Comparison of ENCODE assay signal across 8 cellular contexts in the genomic region with DNA sequence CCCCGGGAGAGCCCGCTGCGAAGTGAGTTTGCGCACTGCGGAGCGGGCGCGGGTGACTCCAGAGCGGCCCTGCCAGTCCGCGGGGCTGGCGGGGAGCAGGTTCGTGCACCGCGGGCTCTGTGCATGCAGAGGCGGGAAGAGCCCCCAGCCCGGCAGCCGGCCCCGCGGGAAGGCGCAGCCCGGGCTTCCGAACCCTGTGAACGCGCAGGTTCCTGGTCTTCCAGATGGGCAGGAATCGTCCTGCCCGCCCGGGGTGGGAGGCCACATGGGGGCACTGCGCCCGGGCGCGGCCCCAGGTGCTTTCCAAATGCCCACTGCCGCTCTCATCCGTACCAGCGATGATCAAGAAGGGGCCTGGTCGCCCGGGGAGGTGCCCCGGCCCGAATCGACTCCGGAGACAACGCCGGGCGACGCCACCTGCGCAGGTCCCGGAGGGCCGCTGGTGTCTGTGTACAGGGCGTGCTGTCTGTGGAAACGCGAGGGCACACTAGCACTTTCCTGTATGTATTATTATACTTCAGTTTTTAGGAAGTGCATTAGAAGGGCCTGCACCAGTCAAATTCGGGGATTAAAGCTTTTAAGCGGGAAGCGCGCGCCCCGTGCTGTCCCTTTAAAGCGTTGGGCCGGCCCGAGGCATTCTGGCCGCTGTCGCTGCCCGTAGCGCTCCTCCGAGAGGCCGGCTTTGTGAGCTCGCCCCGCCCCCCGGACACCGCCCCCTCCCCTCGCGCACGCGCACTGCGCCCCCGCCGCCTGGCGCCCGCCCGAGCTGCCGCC. TPM values are rescaled to one million over a fixed set of nuclear protein-coding genes. Genes with fewer than 3 reads are reported as not detected.
DNase-seq lines count a peak whose midpoint lies in the region; ATAC-seq and TF ChIP-seq lines count a peak whose summit lies in the region.

A gene (plus strand): TSS at position 740 of the 774 bp plus-strand sequence. CDS start 3,796 bp downstream, outside the sequence.

- peak; percentile 71 for ATAC-seq in HCT116

- H3K4me1 ChIP-seq in HCT116 (ENCODE audit: control insufficient read depth in 1 of 2, insufficient read depth in 2 of 2, low read length in 2 of 2) (peaks cover 14 to 27% of the 10 kb centered on the region in 2 experiments; a peak in 3 of 4 replicates), osteoblast (ENCODE audit: insufficient read depth, low read length) (peaks cover 27% of the 10 kb centered on the region)

- H3K9ac ChIP-seq in HCT116 (ENCODE audit: low read length) (peak within 1 kb of the TSS; percentile 98), SU-DHL-6 (ENCODE audit: low read length) (peak within 1 kb of the TSS; percentile 100)

- BruUV-seq in HCT116 (replicated peaks; lab: Mats Ljungman, UMichigan) = TSS peak; percentile 77

- DNase-seq in GDM1 (lab: John Stamatoyannopoulos, UW) = peak; percentile 82
- DNase-seq in HCT116 (ENCODE audit: low read depth, low spot score) = peak; percentile 77
- peak; percentile 92 for DNase-seq in NB4 (ENCODE audit: low read depth)
- peak; percentile 90 for DNase-seq in activated naive CD8-positive, alpha-beta T cell treated with anti-CD3 and anti-CD28 coated beads for 36 hours
- peak; percentile 96 for DNase-seq in glutamatergic neuron
- peak; percentile 100 for DNase-seq in osteoblast (ENCODE audit: insufficient read length, low spot score, missing footprints)

- H3K9me3 Mint-ChIP-seq in activated naive CD8-positive, alpha-beta T cell treated with anti-CD3 and anti-CD28 coated beads for 36 hours = no peaks in the 10 kb centered on the region
- H3K9me3 Mint-ChIP-seq in glutamatergic neuron (ENCODE audit: unreplicated experiment) = peaks cover 7% of the 10 kb centered on the region

- H3K9me2 ChIP-seq in HCT116 (ENCODE audit: insufficient read depth) (no peaks in the 10 kb centered on the region), SU-DHL-6 (replicated peaks; ENCODE audit: insufficient read depth, low read length) (no peaks in the 10 kb centered on the region)

- POLR2A ChIA-PET in HCT116 (lab: Charles Lee) = interaction anchor here (0.6 kb wide), 1 partner anchor 12 kb away, joined by 3 read pairs; no protein-coding TSS in a partner anchor

- peaks cover 3% of the 10 kb centered on the region; the same call in 1 of the 2 replicates for H3F3A ChIP-seq in SU-DHL-6 (ENCODE audit: insufficient read depth)

- peak within 1 kb of the TSS; percentile 91 for H3K27ac Mint-ChIP-seq in activated naive CD8-positive, alpha-beta T cell treated with anti-CD3 and anti-CD28 coated beads for 36 hours
- peak within 1 kb of the TSS; percentile 76 for H3K27ac Mint-ChIP-seq in glutamatergic neuron (ENCODE audit: unreplicated experiment)

- peaks cover 27% of the 10 kb centered on the region for H3K36me3 Mint-ChIP-seq in activated naive CD8-positive, alpha-beta T cell treated with anti-CD3 and anti-CD28 coated beads for 36 hours
- H3K36me3 Mint-ChIP-seq in glutamatergic neuron (ENCODE audit: unreplicated experiment) = no peaks in the 10 kb centered on the region

- H3K79me2 ChIP-seq in HCT116 (ENCODE audit: insufficient read depth, low read length) (peaks cover 44% of the 10 kb centered on the region), SU-DHL-6 (ENCODE audit: insufficient read depth, low read length) (peaks cover 42% of the 10 kb centered on the region), osteoblast (ENCODE audit: insufficient read depth, low read length) (peaks cover 47% of the 10 kb centered on the region)

- peaks cover 7% of the 10 kb centered on the region; the same call in 1 of the 2 replicates for H4K20me1 ChIP-seq in HCT116 (ENCODE audit: insufficient read depth)
- peaks cover 4% of the 10 kb centered on the region; the same call in 1 of the 2 replicates for H4K20me1 ChIP-seq in SU-DHL-6 (ENCODE audit: low read depth, low read length)
- peaks cover 32% of the 10 kb centered on the region for H4K20me1 ChIP-seq in osteoblast (ENCODE audit: insufficient read depth, low read length)

- H2AFZ ChIP-seq in HCT116 (ENCODE audit: low read depth, low read length, poor library complexity, severe bottlenecking) (peak within 1 kb of the TSS; percentile 78), SU-DHL-6 (ENCODE audit: low read depth, low read length, severe bottlenecking) (peak within 1 kb of the TSS; percentile 93), osteoblast (ENCODE audit: low read length) (peak within 1 kb of the TSS; percentile 98)

- intact Hi-C loops in HCT116 (cut with micrococcal nuclease) = no loop called here

- no peak for TF ChIP-seq POLR2A in HCT116 (IDR thresholded peaks at IDR 0.05; ENCODE audit: borderline replicate concordance, extremely low read depth, insufficient read depth, insufficient read length)
- TF ChIP-seq POLR2A in NB4 (IDR thresholded peaks at IDR 0.05; ENCODE audit: extremely low read depth, insufficient read length) = peak; percentile 56

- no peak for TF ChIP-seq RAD21 in HCT116 (IDR thresholded peaks at IDR 0.05; ENCODE audit: low read depth)

- H3K27me3 ChIP-seq in HCT116 (ENCODE audit: insufficient read depth, low read length) (no peaks in the 10 kb centered on the region), SU-DHL-6 (ENCODE audit: low read length) (no peaks in the 10 kb centered on the region), osteoblast (ENCODE audit: insufficient read depth, low read length) (peaks cover 4% of the 10 kb centered on the region)

- H3K27ac ChIP-seq in HCT116 (ENCODE audit: low read depth, low read length) (peak within 1 kb of the TSS; percentile 90), SU-DHL-6 (ENCODE audit: low read depth, low read length) (peak within 1 kb of the TSS; percentile 80), osteoblast (ENCODE audit: low read depth, low read length) (peak within 1 kb of the TSS; percentile 60), temporal lobe (ENCODE audit: low read depth, low read length) (peak within 1 kb of the TSS; percentile 90)

- H3K36me3 ChIP-seq in HCT116 (ENCODE audit: control insufficient read depth in 1 of 2, insufficient read depth in 2 of 2, low read length in 2 of 2) (peaks cover 9 to 13% of the 10 kb centered on the region in 2 experiments; a peak in 3 of 4 replicates), SU-DHL-6 (ENCODE audit: low read length) (no peaks in the 10 kb centered on the region), osteoblast (ENCODE audit: insufficient read depth, low read length) (peaks cover 10% of the 10 kb centered on the region)

- no peaks in the 10 kb centered on the region for H3K9me3 ChIP-seq in HCT116 (ENCODE audit: control insufficient read depth in 1 of 2, insufficient read depth in 1 of 2, low read depth in 1 of 2, low read length in 2 of 2)
- no peaks in the 10 kb centered on the region for H3K9me3 ChIP-seq in SU-DHL-6 (ENCODE audit: insufficient read depth, low read length)
- no peaks in the 10 kb centered on the region for H3K9me3 ChIP-seq in osteoblast (ENCODE audit: low read depth, low read length)

- RAD21 ChIA-PET in HCT116 (lab: Charles Lee; ENCODE audit: low non-redundant PET in 1 of 2, low total read pairs in 2 of 2, uncharacterized antibody in 2 of 2, unreplicated experiment in 2 of 2) = interaction anchor here in 1 of 2 experiments (0.6 kb wide), 1 partner anchor 111 kb away, joined by 3 read pairs; no protein-coding TSS in a partner anchor

- H3K4me3 ChIP-seq in HCT116 (replicated peaks in 1 of 2; ENCODE audit: low read depth in 1 of 2, low read length in 2 of 2) (peak within 1 kb of the TSS; percentile 97 to 99), NB4 (ENCODE audit: low read depth, low read length) (peak within 1 kb of the TSS; percentile 83), SU-DHL-6 (ENCODE audit: insufficient read depth, low read length, poor library complexity, severe bottlenecking) (peak within 1 kb of the TSS; percentile 99), osteoblast (ENCODE audit: insufficient read depth, low read length) (peak within 1 kb of the TSS; percentile 98)

- CTCF ChIA-PET in HCT116 (lab: Charles Lee) = interaction anchor here (0.9 kb wide), 1 partner anchor 37 kb away, joined by 3 read pairs; no protein-coding TSS in a partner anchor

- no peaks in the 10 kb centered on the region for H3K27me3 Mint-ChIP-seq in activated naive CD8-positive, alpha-beta T cell treated with anti-CD3 and anti-CD28 coated beads for 36 hours
- no peaks in the 10 kb centered on the region for H3K27me3 Mint-ChIP-seq in glutamatergic neuron (ENCODE audit: unreplicated experiment)

- H3K4me3 Mint-ChIP-seq in activated naive CD8-positive, alpha-beta T cell treated with anti-CD3 and anti-CD28 coated beads for 36 hours = peak within 1 kb of the TSS; percentile 98
- peak within 1 kb of the TSS; percentile 89 for H3K4me3 Mint-ChIP-seq in glutamatergic neuron (ENCODE audit: unreplicated experiment)

- H3K4me2 ChIP-seq in HCT116 (ENCODE audit: low read length) (peak within 1 kb of the TSS; percentile 88), SU-DHL-6 (ENCODE audit: low read depth, low read length, poor library complexity, severe bottlenecking) (peak within 1 kb of the TSS; percentile 89), osteoblast (ENCODE audit: insufficient read depth, low read length) (peak within 1 kb of the TSS; percentile 95)

- TF ChIP-seq CTCF in HCT116 (IDR thresholded peaks at IDR 0.05 in 2 of 3, conservative IDR thresholded peaks at IDR 0.05 in 1 of 3; ENCODE audit: borderline replicate concordance in 1 of 3, insufficient read depth in 1 of 3, low read depth in 2 of 3, low read length in 2 of 3) (peak in 2 of 3 experiments; percentile 9 to 21; a peak in 1 of 6 replicates), NB4 (IDR thresholded peaks at IDR 0.05; ENCODE audit: low read depth, low read length) (peak; percentile 13), SU-DHL-6 (IDR thresholded peaks at IDR 0.05; ENCODE audit: insufficient read depth, low read length, poor library complexity, severe bottlenecking) (no peak), glutamatergic neuron (IDR thresholded peaks at IDR 0.05; ENCODE audit: partially characterized antibody, unreplicated experiment) (no peak), osteoblast (IDR thresholded peaks at IDR 0.05; ENCODE audit: extremely low read depth, low read depth, low read length) (peak; percentile 13)

- peaks cover 27% of the 10 kb centered on the region for H3K4me1 Mint-ChIP-seq in activated naive CD8-positive, alpha-beta T cell treated with anti-CD3 and anti-CD28 coated beads for 36 hours
- peaks cover 22% of the 10 kb centered on the region for H3K4me1 Mint-ChIP-seq in glutamatergic neuron (ENCODE audit: low read depth, unreplicated experiment)

TF ChIP-seq in HCT116, 20 proteins besides CTCF, POLR2A, EP300 and RAD21 (continues in another document):
- no peak for TF ChIP-seq SRF (IDR thresholded peaks at IDR 0.05; ENCODE audit: low read depth)

RNA-seq across cellular contexts. Expression of the gene that starts here (rescaled TPM):
- total RNA-seq in HCT116 (2021; ENCODE audit: unreplicated experiment) (55.8 TPM), glutamatergic neuron (ENCODE audit: unreplicated experiment) (45.9 TPM), osteoblast (17.4 and 17.7 TPM in 2 replicates), temporal lobe (20.2 TPM)
- 31.4 and 36.2 TPM in 2 replicates for polyA plus RNA-seq in HCT116 (2012)
- total RNA-seq in activated naive CD8-positive, alpha-beta T cell treated with anti-CD3 and anti-CD28 coated beads for 36 hours = 10 to 100 TPM; 64.6 to 65.6 TPM

Comparison
In these comparisons a context has a peak if more than half of its experiments do, and no peak if none do; other contexts are left out.
1. Peak in every context shown above with its lines: DNase-seq, ATAC-seq, H3K4me3 ChIP-seq and H3K27ac ChIP-seq.
2. CTCF ChIP-seq: peak in HCT116 (2 of 3), NB4 (single experiment) and osteoblast (single experiment); none in SU-DHL-6 (single experiment) and glutamatergic neuron (single experiment).